Comparison of ENCODE assay signal across 8 cellular contexts in genomic region chr1:3746784-3747521, GRCh38. TPM values are rescaled to one million over a fixed set of nuclear protein-coding genes. Genes with fewer than 3 reads are reported as not detected.
DNase-seq lines count a peak whose midpoint lies in the region; ATAC-seq and TF ChIP-seq lines count a peak whose summit lies in the region.

No MANE protein-coding gene starts in this region.

- H3K79me2 ChIP-seq in osteoblast (ENCODE audit: insufficient read depth, low read length): no peaks in the 10 kb centered on the region

- H4K20me1 ChIP-seq in osteoblast (ENCODE audit: insufficient read depth, low read length): peaks cover 16% of the 10 kb centered on the region

- no peaks in the 10 kb centered on the region; the same call in 1 of the 2 replicates for H3K4me1 ChIP-seq in SJCRH30
- peaks cover 20% of the 10 kb centered on the region for H3K4me1 ChIP-seq in osteoblast (ENCODE audit: insufficient read depth, low read length)
- peaks cover 23% of the 10 kb centered on the region for H3K4me1 ChIP-seq in testis

- no peaks in the 10 kb centered on the region for H3K36me3 ChIP-seq in SJCRH30
- H3K36me3 ChIP-seq in osteoblast (ENCODE audit: insufficient read depth, low read length): peaks cover 10% of the 10 kb centered on the region
- no peaks in the 10 kb centered on the region for H3K36me3 ChIP-seq in testis (ENCODE audit: low read depth, missing control alignments)

- H3K9me3 ChIP-seq in SJCRH30 (replicated peaks): no peaks in the 10 kb centered on the region
- H3K9me3 ChIP-seq in osteoblast (ENCODE audit: low read depth, low read length): no peaks in the 10 kb centered on the region
- no peaks in the 10 kb centered on the region for H3K9me3 ChIP-seq in testis

- no peaks in the 10 kb centered on the region for H3K27me3 Mint-ChIP-seq in activated naive CD4-positive, alpha-beta T cell treated with anti-CD3 and anti-CD28 coated beads, Interleukin-2, amount 50 U/mL, for 24 hours

- 0 to 2% methylated on average over 14 to 76 of the region's 78 CpGs for WGBS in testis, 2 donors

- peak overlapping the region; percentile 86 for H3K4me3 Mint-ChIP-seq in activated naive CD4-positive, alpha-beta T cell treated with anti-CD3 and anti-CD28 coated beads, Interleukin-2, amount 50 U/mL, for 24 hours

- DNase-seq in AG08395 (ENCODE audit: low spot score): peak; percentile 94
- peak; percentile 57 for DNase-seq in Jurkat, Clone E6-1 (ENCODE audit: low read depth, low spot score)
- DNase-seq in SJCRH30: peak; percentile 75 to 78
- peak; percentile 89 to 97 (median 94) for DNase-seq in head of caudate nucleus
- DNase-seq in osteoblast (ENCODE audit: insufficient read length, low spot score, missing footprints): peak; percentile 99
- DNase-seq in testis: peak; percentile 95

- H2AFZ ChIP-seq in osteoblast (ENCODE audit: low read length): peak overlapping the region; percentile 75

- H3K36me3 Mint-ChIP-seq in activated naive CD4-positive, alpha-beta T cell treated with anti-CD3 and anti-CD28 coated beads, Interleukin-2, amount 50 U/mL, for 24 hours: no peaks in the 10 kb centered on the region

- no peak overlapping the region for H3K27ac Mint-ChIP-seq in activated naive CD4-positive, alpha-beta T cell treated with anti-CD3 and anti-CD28 coated beads, Interleukin-2, amount 50 U/mL, for 24 hours

- H3K4me3 ChIP-seq in Jurkat, Clone E6-1 (ENCODE audit: low read length): peak overlapping the region; percentile 50
- H3K4me3 ChIP-seq in SJCRH30: peak overlapping the region; percentile 61
- H3K4me3 ChIP-seq in osteoblast (ENCODE audit: insufficient read depth, low read length): peak overlapping the region; percentile 77
- peak overlapping the region; percentile 66 to 77 for H3K4me3 ChIP-seq in testis

- peak; percentile 83 for ATAC-seq in GM19328 (IDR thresholded peaks at IDR 0.05; ENCODE audit: unreplicated experiment)

- H3K27ac ChIP-seq in SJCRH30 (no peak overlapping the region), osteoblast (ENCODE audit: low read depth, low read length) (no peak overlapping the region), testis (peak overlapping the region; percentile 28 to 42)

- H3K4me1 Mint-ChIP-seq in activated naive CD4-positive, alpha-beta T cell treated with anti-CD3 and anti-CD28 coated beads, Interleukin-2, amount 50 U/mL, for 24 hours: peaks cover 33% of the 10 kb centered on the region

- no peaks in the 10 kb centered on the region for H3K9me3 Mint-ChIP-seq in activated naive CD4-positive, alpha-beta T cell treated with anti-CD3 and anti-CD28 coated beads, Interleukin-2, amount 50 U/mL, for 24 hours

- H3K27me3 ChIP-seq in SJCRH30 (peaks cover 6% of the 10 kb centered on the region; the same call in 1 of the 2 replicates), osteoblast (ENCODE audit: insufficient read depth, low read length) (peaks cover 5% of the 10 kb centered on the region), testis (no peaks in the 10 kb centered on the region)

- no peak for TF ChIP-seq POLR2A in testis (IDR thresholded peaks at IDR 0.05)

- intact Hi-C loops in head of caudate nucleus (cut with DNase I): no loop called here
- intact Hi-C loops in testis (cut with DNase I; ENCODE audit: low total_unique reads): no loop called here

- no peak for TF ChIP-seq CTCF in osteoblast (IDR thresholded peaks at IDR 0.05; ENCODE audit: extremely low read depth, low read depth, low read length)
- no peak for TF ChIP-seq CTCF in testis (IDR thresholded peaks at IDR 0.05)

- peak overlapping the region; percentile 84 for H3K4me2 ChIP-seq in osteoblast (ENCODE audit: insufficient read depth, low read length)

RNA-seq across cellular contexts. Expression of gene CCDC27, which starts 5.3 kb away (rescaled TPM):
- polyA plus RNA-seq in Jurkat, Clone E6-1 (2012; ENCODE audit: insufficient read depth, insufficient read length): not detected
- total RNA-seq in SJCRH30 (2014; rRNA removed; shearing (Covaris generic)): not detected in 2 replicates
- total RNA-seq in osteoblast (not detected in 2 replicates), testis (10 to 100 TPM; 10.6 to 18.3 TPM)
- polyA plus RNA-seq in testis (ENCODE audit: insufficient read depth, low read depth, low replicate concordance): 28.4 TPM

RNA-seq across cellular contexts. Expression of gene SMIM1, which starts 25.6 kb away (rescaled TPM):
- not detected for polyA plus RNA-seq in Jurkat, Clone E6-1 (2012; ENCODE audit: insufficient read depth, insufficient read length)
- total RNA-seq in SJCRH30 (2014; rRNA removed; shearing (Covaris generic)): not detected in 2 replicates
- not detected in 2 replicates for total RNA-seq in osteoblast
- 100 to 1,000 TPM; 205 to 213 TPM for total RNA-seq in testis
- polyA plus RNA-seq in testis (ENCODE audit: insufficient read depth, low read depth, low replicate concordance): 92.9 TPM

RNA-seq across cellular contexts. Expression of gene LRRC47, which starts 49.3 kb away (rescaled TPM):
- 45.6 TPM for polyA plus RNA-seq in Jurkat, Clone E6-1 (2012; ENCODE audit: insufficient read depth, insufficient read length)
- 48.7 and 51.9 TPM in 2 replicates for total RNA-seq in SJCRH30 (2014; rRNA removed; shearing (Covaris generic))
- total RNA-seq in osteoblast: 24.5 and 30.0 TPM in 2 replicates
- total RNA-seq in testis: 10 to 100 TPM; 45.9 to 46.6 TPM
- 27.6 TPM for polyA plus RNA-seq in testis (ENCODE audit: insufficient read depth, low read depth, low replicate concordance)

Comparison
In these comparisons a context has a peak if more than half of its experiments do, and no peak if none do; other contexts are left out.
1. H3K27ac ChIP-seq: peak in testis (2 of 2); none in SJCRH30 (single experiment) and osteoblast (single experiment).
2. RNA of gene CCDC27, which starts 5.3 kb away (total RNA-seq): 10.6 to 18.3 TPM in testis; not detected in SJCRH30 and not detected in osteoblast; every median in the first group is over 10 times any median in the second.
3. RNA of gene SMIM1, which starts 25.6 kb away (total RNA-seq): 205 to 213 TPM in testis; not detected in SJCRH30 and not detected in osteoblast; every median in the first group is over 100 times any median in the second.
4. Peak in every context shown above with its lines, with median percentiles within 50 percentile points of each other: DNase-seq and H3K4me3 ChIP-seq.